Comparison of ENCODE assay signal across 31 cellular contexts in genomic region chr15:79117442-79118204, GRCh38. TPM values are rescaled to one million over a fixed set of nuclear protein-coding genes. Genes with fewer than 3 reads are reported as not detected.
"Had no signal": no experiment of that assay in that cellular context is flagged by ENCODE, and none has a peak within 500 bp of the region (broad histone marks: within the 10 kb centered on the region; RNA-seq: fewer than 3 reads in every experiment).

No MANE protein-coding gene starts in this region.

- H3K4me1 Mint-ChIP-seq: activated CD4-positive, alpha-beta T cell treated with anti-CD3 and anti-CD28 coated beads, Interleukin-2, amount 10 ng/mL, durations not matched to agents 7 days and 5 days; activated naive CD8-positive, alpha-beta T cell treated with anti-CD3 and anti-CD28 coated beads, Interleukin-2, amount 10 ng/mL, durations not matched to agents 7 days and 5 days; brain; naive thymus-derived CD8-positive, alpha-beta T cell had no signal

- H3K27me3 ChIP-seq: ascending aorta, cardiac muscle cell, colonic mucosa, left lung, right atrium auricular region, upper lobe of right lung had no signal

- H3K36me3 ChIP-seq: ascending aorta, cardiac muscle cell, colonic mucosa, left lung, lower lobe of right lung, right atrium auricular region, suprapubic skin, tibial artery, upper lobe of right lung, WERI-Rb-1 had no signal

- H3K4me1 ChIP-seq: ascending aorta, colonic mucosa, left lung, lower lobe of right lung, right atrium auricular region, suprapubic skin, tibial artery, upper lobe of right lung had no signal

- ATAC-seq: activated CD8-positive, alpha-beta T cell treated with anti-CD3 and anti-CD28 coated beads for 36 hours; activated T-cell treated with anti-CD3 and anti-CD28 coated beads, Interleukin-2, amount 50 U/mL, for 72 hours; left lung; lower lobe of right lung; naive thymus-derived CD8-positive, alpha-beta T cell; upper lobe of right lung had no signal

- H3K27ac ChIP-seq: ascending aorta, cardiac muscle cell, colonic mucosa, left lung, lower lobe of right lung, right atrium auricular region, suprapubic skin, tibial artery, upper lobe of right lung, WERI-Rb-1 had no signal

- H3K36me3 Mint-ChIP-seq: activated naive CD8-positive, alpha-beta T cell treated with anti-CD3 and anti-CD28 coated beads, Interleukin-2, amount 10 ng/mL, durations not matched to agents 7 days and 5 days; brain; naive thymus-derived CD8-positive, alpha-beta T cell had no signal

- H3K4me3 Mint-ChIP-seq: activated CD4-positive, alpha-beta T cell treated with anti-CD3 and anti-CD28 coated beads, Interleukin-2, amount 10 ng/mL, durations not matched to agents 7 days and 5 days; activated CD8-positive, alpha-beta T cell treated with anti-CD3 and anti-CD28 coated beads for 36 hours; activated naive CD8-positive, alpha-beta T cell treated with anti-CD3 and anti-CD28 coated beads, Interleukin-2, amount 10 ng/mL, durations not matched to agents 7 days and 5 days; activated T-cell treated with anti-CD3 and anti-CD28 coated beads, Interleukin-2, amount 50 U/mL, for 72 hours; brain; naive thymus-derived CD8-positive, alpha-beta T cell; neural crest cell had no signal

- DNase-seq: activated CD4-positive, alpha-beta T cell treated with anti-CD3 and anti-CD28 coated beads for 1 hour; activated CD4-positive, alpha-beta T cell treated with anti-CD3 and anti-CD28 coated beads, Interleukin-2, amount 10 ng/mL, durations not matched to agents 7 days and 5 days; activated CD8-positive, alpha-beta T cell treated with anti-CD3 and anti-CD28 coated beads for 36 hours; activated naive CD4-positive, alpha-beta T cell treated with Interleukin-2 at 50 U/mL for 16 hours; activated naive CD8-positive, alpha-beta T cell treated with anti-CD3 and anti-CD28 coated beads, Interleukin-2, amount 10 ng/mL, durations not matched to agents 7 days and 5 days; activated T-cell treated with anti-CD3 and anti-CD28 coated beads for 4 hours; activated T-cell treated with anti-CD3 and anti-CD28 coated beads, Interleukin-2, amount 50 U/mL, for 72 hours; cerebellar nuclear complex; colonic mucosa; effector CD8-positive, alpha-beta T cell; head of caudate nucleus; hippocampal formation; left lung; lower lobe of right lung; mesenchymal stem cell; naive thymus-derived CD8-positive, alpha-beta T cell; occipital lobe; stimulated activated CD4-positive, alpha-beta T cell treated with anti-CD3 and anti-CD28 coated beads, Interleukin-15, amount 100 ng/mL, for 24 hours; stimulated activated CD4-positive, alpha-beta T cell treated with anti-CD3 and anti-CD28 coated beads, Interleukin-2, amount 100 ng/mL, for 24 hours; stimulated activated naive CD4-positive, alpha-beta T cell; T1000; tibial artery; upper lobe of right lung; WERI-Rb-1 had no signal

- H3K9me3 ChIP-seq: ascending aorta, colonic mucosa, left lung, lower lobe of right lung, right atrium auricular region, suprapubic skin, tibial artery, upper lobe of right lung had no signal

- H3K27ac Mint-ChIP-seq: activated CD4-positive, alpha-beta T cell treated with anti-CD3 and anti-CD28 coated beads, Interleukin-2, amount 10 ng/mL, durations not matched to agents 7 days and 5 days; activated CD8-positive, alpha-beta T cell treated with anti-CD3 and anti-CD28 coated beads for 36 hours; activated naive CD8-positive, alpha-beta T cell treated with anti-CD3 and anti-CD28 coated beads, Interleukin-2, amount 10 ng/mL, durations not matched to agents 7 days and 5 days; activated T-cell treated with anti-CD3 and anti-CD28 coated beads, Interleukin-2, amount 50 U/mL, for 72 hours; naive thymus-derived CD8-positive, alpha-beta T cell had no signal

- H3K4me3 ChIP-seq: ascending aorta, cardiac muscle cell, colonic mucosa, left lung, lower lobe of right lung, right atrium auricular region, suprapubic skin, tibial artery, upper lobe of right lung had no signal

RNA-seq across cellular contexts. Expression of gene RASGRF1, which starts 27.0 kb away (rescaled TPM):
- total RNA-seq: activated CD4-positive, alpha-beta T cell treated with anti-CD3 and anti-CD28 coated beads, Interleukin-2, amount 10 ng/mL, durations not matched to agents 7 days and 5 days; activated CD8-positive, alpha-beta T cell treated with anti-CD3 and anti-CD28 coated beads for 36 hours; activated naive CD8-positive, alpha-beta T cell treated with anti-CD3 and anti-CD28 coated beads, Interleukin-2, amount 10 ng/mL, durations not matched to agents 7 days and 5 days; activated T-cell treated with anti-CD3 and anti-CD28 coated beads, Interleukin-2, amount 50 U/mL, for 72 hours; ascending aorta; pulmonary artery endothelial cell had no signal
- polyA plus RNA-seq: cardiac muscle cell; naive thymus-derived CD8-positive, alpha-beta T cell had no signal
